In the genomic region with DNA sequence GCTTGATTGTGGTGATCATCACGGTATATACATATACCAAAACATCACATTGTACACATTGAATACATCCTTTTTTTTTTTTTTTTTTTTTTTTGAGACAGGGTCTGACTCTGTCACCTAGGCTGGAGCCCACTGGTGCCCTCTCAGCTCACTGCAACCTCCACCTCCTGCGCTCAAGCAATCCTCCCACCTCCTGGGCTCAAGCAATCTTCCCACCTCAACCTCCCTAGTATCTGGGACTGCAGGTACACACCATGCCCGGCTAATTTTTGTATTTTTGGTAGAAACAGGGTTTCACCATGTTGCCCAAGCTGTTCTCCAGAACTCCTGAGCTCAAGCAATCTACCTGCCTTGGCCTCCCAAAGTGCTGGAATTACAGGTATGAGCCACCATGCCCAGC, we compare ENCODE assay signal across 10 cellular contexts. TPM values are rescaled to one million over a fixed set of nuclear protein-coding genes. Genes with fewer than 3 reads are reported as not detected.
"Had no signal": no experiment of that assay in that cellular context is flagged by ENCODE, and none has a peak within 500 bp of the region (broad histone marks: within the 10 kb centered on the region; RNA-seq: fewer than 3 reads in every experiment).

No MANE protein-coding gene starts in this region.

RNA-seq across cellular contexts. Expression of a gene that starts 8.3 kb away (rescaled TPM):
- total RNA-seq: activated CD4-positive, alpha-beta T cell treated with anti-CD3 and anti-CD28 coated beads, Interleukin-2, amount 10 ng/mL, durations not matched to agents 7 days and 5 days; activated T-cell treated with anti-CD3 and anti-CD28 coated beads, Interleukin-2, amount 50 U/mL, for 4 hours; dermis blood vessel endothelial cell; endothelial cell of umbilical vein; esophagus squamous epithelium; fibroblast of lung; fibroblast of villous mesenchyme; glomerular endothelial cell; T-cell; T-helper 2 cell treated with Interferon-gamma antibody and Interleukin-4, amounts not matched to agents 100 ng/mL and 5 ng/mL, for 36 hours had no signal
- polyA plus RNA-seq: endothelial cell of umbilical vein, fibroblast of lung had no signal
